ENCODE assay signal across 19 cellular contexts in genomic region chr19:38152461-38153379, GRCh38.
A peak's percentile ranks its signal among the peaks of the same experiment; 100 is the strongest.
DNase-seq lines count a peak whose midpoint lies in the region; ATAC-seq and TF ChIP-seq lines count a peak whose summit lies in the region.
"Had no signal": no experiment of that assay in that cellular context is flagged by ENCODE, and none has a peak within 500 bp of the region (broad histone marks: within the 10 kb centered on the region; RNA-seq: fewer than 3 reads in every experiment).

No MANE protein-coding gene starts in this region.

- CTCF ChIA-PET in RWPE1 (lab: Yijun Ruan, JAX): interaction anchor here (0.6 to 1.3 kb wide), 2 partner anchors 10 to 58 kb away, joined by 3 to 6 read pairs; no protein-coding TSS in a partner anchor
- CTCF ChIA-PET in MCF 10A (lab: Yijun Ruan, JAX): interaction anchor here (0.6 to 2.5 kb wide), 3 partner anchors 11 to 250 kb away, joined by 3 to 9 read pairs (median 6); no protein-coding TSS in a partner anchor

- H3K36me3 Mint-ChIP-seq in progenitor cell of endocrine pancreas (ENCODE audit: insufficient read depth) (peaks cover 18% of the 10 kb centered on the region), MCF 10A (ENCODE audit: insufficient read depth, unreplicated experiment) (peaks cover 38% of the 10 kb centered on the region)
- H3K36me3 Mint-ChIP-seq: activated naive CD4-positive, alpha-beta T cell treated with anti-CD3 and anti-CD28 coated beads, Interleukin-2, amount 50 U/mL, for 72 hours had no signal

- no peak overlapping the region for H3K4me3 Mint-ChIP-seq in progenitor cell of endocrine pancreas (ENCODE audit: low read depth)
- no peak overlapping the region for H3K4me3 Mint-ChIP-seq in MCF 10A (ENCODE audit: unreplicated experiment)
- H3K4me3 Mint-ChIP-seq: CD8-positive, alpha-beta memory T cell; naive thymus-derived CD4-positive, alpha-beta T cell; T-helper 17 cell had no signal

- peak overlapping the region; percentile 62 for H3K27ac Mint-ChIP-seq in progenitor cell of endocrine pancreas
- no peak overlapping the region for H3K27ac Mint-ChIP-seq in MCF 10A (ENCODE audit: low read depth, unreplicated experiment)
- H3K27ac Mint-ChIP-seq: naive thymus-derived CD4-positive, alpha-beta T cell; T-helper 17 cell had no signal

- H3K4me1 Mint-ChIP-seq in progenitor cell of endocrine pancreas (ENCODE audit: low read depth) (no peaks in the 10 kb centered on the region), MCF 10A (ENCODE audit: insufficient read depth, unreplicated experiment) (no peaks in the 10 kb centered on the region)
- H3K4me1 Mint-ChIP-seq: CD8-positive, alpha-beta memory T cell; naive thymus-derived CD4-positive, alpha-beta T cell; T-helper 17 cell had no signal

- H3K9me3 ChIP-seq in right atrium auricular region: no peaks in the 10 kb centered on the region
- H3K9me3 ChIP-seq in upper lobe of left lung: no peaks in the 10 kb centered on the region
- H3K9me3 ChIP-seq: A549 had no signal

- no TSS peak for BruUV-seq in MCF 10A (replicated peaks; lab: Mats Ljungman, UMichigan)

- H3K36me3 ChIP-seq in right atrium auricular region: peaks cover 6% of the 10 kb centered on the region
- peaks cover 6 to 50% (median 22%) of the 10 kb centered on the region in 4 donors for H3K36me3 ChIP-seq in upper lobe of left lung

- H3K27ac ChIP-seq in right atrium auricular region (no peak overlapping the region), RWPE1 (peak overlapping the region; percentile 70), upper lobe of left lung (no peak overlapping the region)
- H3K27ac ChIP-seq: A549, epithelial cell of prostate had no signal

- POLR2A ChIA-PET in RWPE1 (lab: Yijun Ruan, JAX; ENCODE audit: low non-redundant PET) (no interaction called here), MCF 10A (lab: Yijun Ruan, JAX) (interaction anchor here (0.6 kb wide), 1 partner anchor 8 kb away, joined by 4 read pairs; no protein-coding TSS in a partner anchor)

- H3K9me3 Mint-ChIP-seq in progenitor cell of endocrine pancreas (ENCODE audit: low read depth): no peaks in the 10 kb centered on the region
- no peaks in the 10 kb centered on the region for H3K9me3 Mint-ChIP-seq in MCF 10A (ENCODE audit: unreplicated experiment)
- H3K9me3 Mint-ChIP-seq: activated naive CD4-positive, alpha-beta T cell treated with anti-CD3 and anti-CD28 coated beads, Interleukin-2, amount 50 U/mL, for 72 hours; CD8-positive, alpha-beta memory T cell; naive thymus-derived CD4-positive, alpha-beta T cell had no signal

- no peak for TF ChIP-seq POLR2A in upper lobe of left lung (IDR thresholded peaks at IDR 0.05)

- TF ChIP-seq CTCF in right atrium auricular region (IDR thresholded peaks at IDR 0.05): no peak
- no peak for TF ChIP-seq CTCF in RWPE1 (conservative IDR thresholded peaks at IDR 0.05; ENCODE audit: low read depth)
- no peak for TF ChIP-seq CTCF in epithelial cell of esophagus (IDR thresholded peaks at IDR 0.05; ENCODE audit: insufficient read depth, low read depth, low read length, missing control alignments)
- no peak for TF ChIP-seq CTCF in progenitor cell of endocrine pancreas (IDR thresholded peaks at IDR 0.05; ENCODE audit: unreplicated experiment)
- TF ChIP-seq CTCF in upper lobe of left lung (IDR thresholded peaks at IDR 0.05): no peak
- no peak for TF ChIP-seq CTCF in MCF 10A (IDR thresholded peaks at IDR 0.05; ENCODE audit: unreplicated experiment)

- DNase-seq in Right ventricle myocardium superior (peak; percentile 55), right atrium auricular region (ENCODE audit: low spot score) (no peak), RWPE1 (ENCODE audit: low spot score) (peak; percentile 34), epithelial cell of esophagus (ENCODE audit: low read depth) (peak; percentile 53), progenitor cell of endocrine pancreas (ENCODE audit: low spot score, unreplicated experiment) (no peak), upper lobe of left lung (no peak), DMS114 treated with DMSO at 0.1 percent for 48 hours (lab: John Stamatoyannopoulos, UW; ENCODE audit: unreplicated experiment) (no peak), MCF 10A (ENCODE audit: unreplicated experiment) (no peak)
- DNase-seq: activated CD4-positive, alpha-beta T cell treated with anti-CD3 and anti-CD28 coated beads for 48 hours; activated T-cell treated with anti-CD3 and anti-CD28 coated beads for 4 hours; CD8-positive, alpha-beta memory T cell; naive thymus-derived CD4-positive, alpha-beta T cell; NCI-H2029 treated with DMSO at 0.1 percent for 48 hours; stimulated activated CD4-positive, alpha-beta T cell treated with anti-CD3 and anti-CD28 coated beads, Interleukin-1b, Interleukin-23, amount 100 ng/mL, for 48 hours; T-helper 17 cell had no signal

- H3K4me3 ChIP-seq in right atrium auricular region: no peak overlapping the region
- no peak overlapping the region for H3K4me3 ChIP-seq in epithelial cell of esophagus (ENCODE audit: low read length)
- no peak overlapping the region for H3K4me3 ChIP-seq in upper lobe of left lung
- H3K4me3 ChIP-seq: A549 had no signal

- TF ChIP-seq EP300 in upper lobe of left lung (IDR thresholded peaks at IDR 0.05): no peak

- peak; percentile 62 for ATAC-seq in Right ventricle myocardium superior (ENCODE audit: poor library complexity)
- ATAC-seq in upper lobe of left lung (ENCODE audit: low FRiP score in 2 of 2): no peak
- ATAC-seq: A549; activated naive CD4-positive, alpha-beta T cell treated with anti-CD3 and anti-CD28 coated beads, Interleukin-2, amount 50 U/mL, for 72 hours; left lobe of liver; naive thymus-derived CD4-positive, alpha-beta T cell; T-helper 17 cell had no signal

- H3K27me3 Mint-ChIP-seq in progenitor cell of endocrine pancreas: no peaks in the 10 kb centered on the region
- H3K27me3 Mint-ChIP-seq in MCF 10A (ENCODE audit: insufficient read depth, unreplicated experiment): no peaks in the 10 kb centered on the region
- H3K27me3 Mint-ChIP-seq: CD8-positive, alpha-beta memory T cell; naive thymus-derived CD4-positive, alpha-beta T cell; T-helper 17 cell had no signal

- intact Hi-C loops in Right ventricle myocardium superior (cut with DNase I) (no loop called here), MCF 10A (cut with micrococcal nuclease) (no loop called here)

- H3K27me3 ChIP-seq in right atrium auricular region: no peaks in the 10 kb centered on the region
- no peaks in the 10 kb centered on the region for H3K27me3 ChIP-seq in upper lobe of left lung

- WGBS in upper lobe of left lung, 2 donors: 93% methylated on average over 39 of the region's 40 CpGs

- H3K4me1 ChIP-seq in right atrium auricular region (no peaks in the 10 kb centered on the region), upper lobe of left lung (no peaks in the 10 kb centered on the region)
- H3K4me1 ChIP-seq: A549 had no signal

Comparison
In these comparisons a context has a peak if more than half of its experiments do, and no peak if none do; other contexts are left out.
1. DNase-seq: peak in Right ventricle myocardium superior (single experiment), RWPE1 (single experiment) and epithelial cell of esophagus (single experiment); none in right atrium auricular region (single experiment), progenitor cell of endocrine pancreas (single experiment), upper lobe of left lung (0 of 2), DMS114 treated with DMSO at 0.1 percent for 48 hours (single experiment) and MCF 10A (single experiment).